Comparison of ENCODE assay signal across 17 cellular contexts in genomic region chr1:207191061-207191460, GRCh38.
A peak's percentile ranks its signal among the peaks of the same experiment; 100 is the strongest.
DNase-seq lines count a peak whose midpoint lies in the region; ATAC-seq and TF ChIP-seq lines count a peak whose summit lies in the region.
"Had no signal": no experiment of that assay in that cellular context is flagged by ENCODE, and none has a peak within 500 bp of the region (broad histone marks: within the 10 kb centered on the region; RNA-seq: fewer than 3 reads in every experiment).

No MANE protein-coding gene starts in this region.

- peaks cover 0 to 7% of the 10 kb centered on the region in 2 donors for H3K9me3 Mint-ChIP-seq in stimulated activated naive B cell treated with anti-CD40 and anti-IgM and Interleukin-4, amounts not matched to agents 10 μg/mL and 1 μg/mL and 100 μg/mL, for 72 hours

- H3K27ac ChIP-seq in MM.1S (ENCODE audit: low read length) (no peak overlapping the region), body of pancreas (no peak overlapping the region)
- H3K27ac ChIP-seq: 22Rv1, A549, C4-2B had no signal

- H3K9me2 ChIP-seq in MM.1S (replicated peaks; ENCODE audit: insufficient read depth, low read length): no peaks in the 10 kb centered on the region

- H3K4me1 Mint-ChIP-seq in stimulated activated naive B cell treated with anti-CD40 and anti-IgM and Interleukin-4, amounts not matched to agents 10 μg/mL and 1 μg/mL and 100 μg/mL, for 72 hours: peaks cover 0 to 2% of the 10 kb centered on the region in 2 donors
- H3K4me1 Mint-ChIP-seq: H9 had no signal

- intact Hi-C loops in body of pancreas (cut with DNase I): no loop called here

- no peak overlapping the region for H3K4me3 ChIP-seq in GM12865 (ENCODE audit: low read depth, low read length)
- H3K4me3 ChIP-seq in MM.1S (ENCODE audit: low read length): no peak overlapping the region
- H3K4me3 ChIP-seq in body of pancreas: no peak overlapping the region
- H3K4me3 ChIP-seq: A549 had no signal

- no peaks in the 10 kb centered on the region for H3K4me1 ChIP-seq in MM.1S (ENCODE audit: low read length)
- H3K4me1 ChIP-seq in body of pancreas: no peaks in the 10 kb centered on the region
- H3K4me1 ChIP-seq: A549, Caco-2 had no signal

- no peak overlapping the region for H3K27ac Mint-ChIP-seq in stimulated activated naive B cell treated with anti-CD40 and anti-IgM and Interleukin-4, amounts not matched to agents 10 μg/mL and 1 μg/mL and 100 μg/mL, for 72 hours
- H3K27ac Mint-ChIP-seq: CD4-positive, alpha-beta T cell; H9 had no signal

- no peak for TF ChIP-seq POLR2A in body of pancreas (IDR thresholded peaks at IDR 0.05)

- peak; percentile 69 for ATAC-seq in HG02610 (IDR thresholded peaks at IDR 0.05; ENCODE audit: unreplicated experiment)
- ATAC-seq in stimulated activated naive B cell treated with anti-CD40 and anti-IgM and Interleukin-4, amounts not matched to agents 10 μg/mL and 1 μg/mL and 100 μg/mL, for 72 hours (replicated peaks): peak; percentile 33 to 42
- ATAC-seq in body of pancreas: no peak
- ATAC-seq in GM19328 (IDR thresholded peaks at IDR 0.05; ENCODE audit: unreplicated experiment): no peak
- ATAC-seq: A549 had no signal

- no peak for TF ChIP-seq CTCF in GM12865 (IDR thresholded peaks at IDR 0.05; ENCODE audit: insufficient read depth, low read depth, low read length, missing control alignments)
- TF ChIP-seq CTCF in MM.1S (IDR thresholded peaks at IDR 0.05; ENCODE audit: low read length): no peak
- no peak for TF ChIP-seq CTCF in body of pancreas (IDR thresholded peaks at IDR 0.05)

- H2AFZ ChIP-seq in MM.1S (ENCODE audit: low read length): no peak overlapping the region

- no peak overlapping the region for H3K4me2 ChIP-seq in MM.1S (ENCODE audit: low read depth, low read length)
- H3K4me2 ChIP-seq: A549 had no signal

- H3K27me3 ChIP-seq in MM.1S (replicated peaks; ENCODE audit: insufficient read depth, low read length) (no peaks in the 10 kb centered on the region), body of pancreas (no peaks in the 10 kb centered on the region)

- no peaks in the 10 kb centered on the region for H4K20me1 ChIP-seq in MM.1S (ENCODE audit: insufficient read depth, low read length)

- H3F3A ChIP-seq in MM.1S (ENCODE audit: insufficient read depth, low read length): no peaks in the 10 kb centered on the region

- H3K79me2 ChIP-seq in MM.1S (ENCODE audit: low read length): no peaks in the 10 kb centered on the region

- H3K9me3 ChIP-seq in MM.1S (replicated peaks; ENCODE audit: insufficient read depth, low read length) (no peaks in the 10 kb centered on the region), body of pancreas (no peaks in the 10 kb centered on the region)

- peak; percentile 23 for DNase-seq in GM12865 (ENCODE audit: low read depth)
- DNase-seq in MM.1S: peak; percentile 25
- DNase-seq in stimulated activated naive B cell treated with anti-CD40 and anti-IgM and Interleukin-4, amounts not matched to agents 10 μg/mL and 1 μg/mL and 100 μg/mL, for 72 hours: no peak
- DNase-seq in body of pancreas: no peak
- no peak for DNase-seq in SHP77 treated with DMSO at 0.1 percent for 48 hours (lab: John Stamatoyannopoulos, UW)
- DNase-seq: AML-193; Caco-2; CD4-positive, alpha-beta T cell; H9; IMR-90; Kasumi-1; KBM-7 had no signal

- H3K36me3 ChIP-seq in MM.1S (replicated peaks; ENCODE audit: insufficient read depth, low read length) (no peaks in the 10 kb centered on the region), body of pancreas (replicated peaks in 1 of 2; ENCODE audit: insufficient read depth in 1 of 2, low read depth in 2 of 2) (no peaks in the 10 kb centered on the region)

- H3K9ac ChIP-seq in MM.1S (ENCODE audit: low read length): no peak overlapping the region

- no peak overlapping the region for H3K4me3 Mint-ChIP-seq in stimulated activated naive B cell treated with anti-CD40 and anti-IgM and Interleukin-4, amounts not matched to agents 10 μg/mL and 1 μg/mL and 100 μg/mL, for 72 hours
- H3K4me3 Mint-ChIP-seq: CD4-positive, alpha-beta T cell; H9 had no signal

- peaks cover 0 to 12% of the 10 kb centered on the region in 2 donors for H3K36me3 Mint-ChIP-seq in stimulated activated naive B cell treated with anti-CD40 and anti-IgM and Interleukin-4, amounts not matched to agents 10 μg/mL and 1 μg/mL and 100 μg/mL, for 72 hours

- peaks cover 0 to 11% of the 10 kb centered on the region in 2 donors for H3K27me3 Mint-ChIP-seq in stimulated activated naive B cell treated with anti-CD40 and anti-IgM and Interleukin-4, amounts not matched to agents 10 μg/mL and 1 μg/mL and 100 μg/mL, for 72 hours

Comparison
In these comparisons a context has a peak if more than half of its experiments do, and no peak if none do; other contexts are left out.
1. DNase-seq: peak in GM12865 (single experiment) and MM.1S (single experiment); none in stimulated activated naive B cell treated with anti-CD40 and anti-IgM and Interleukin-4, amounts not matched to agents 10 μg/mL and 1 μg/mL and 100 μg/mL, for 72 hours (single experiment), body of pancreas (0 of 4) and SHP77 treated with DMSO at 0.1 percent for 48 hours (single experiment).
2. ATAC-seq: peak in HG02610 (single experiment) and stimulated activated naive B cell treated with anti-CD40 and anti-IgM and Interleukin-4, amounts not matched to agents 10 μg/mL and 1 μg/mL and 100 μg/mL, for 72 hours (2 of 2); none in body of pancreas (single experiment) and GM19328 (single experiment).